25 cellular contexts compared by ENCODE assay signal in genomic region chr18:61236476-61237057, GRCh38.
"Had no signal": no experiment of that assay in that cellular context is flagged by ENCODE, and none has a peak within 500 bp of the region (broad histone marks: within the 10 kb centered on the region; RNA-seq: fewer than 3 reads in every experiment).

No MANE protein-coding gene starts in this region.

- H3K27ac ChIP-seq: colonic mucosa, VCaP had no signal

- H3K27me3 ChIP-seq: colonic mucosa had no signal

- DNase-seq: activated CD4-positive, alpha-beta memory T cell treated with anti-CD3 and anti-CD28 coated beads for 36 hours; activated CD4-positive, alpha-beta T cell treated with anti-CD3 and anti-CD28 coated beads, Interleukin-2, amount 10 ng/mL, durations not matched to agents 7 days and 5 days; activated CD4-positive, CD25-positive, alpha-beta regulatory T cell; activated CD8-positive, alpha-beta memory T cell treated with anti-CD3 and anti-CD28 coated beads for 24 hours; activated gamma-delta T cell; activated naive CD4-positive, alpha-beta T cell treated with anti-CD3 and anti-CD28 coated beads for 36 hours; activated T-cell treated with anti-CD3 and anti-CD28 coated beads, Interleukin-2, amount 50 U/mL, for 4 hours; amygdala; colonic mucosa; KG1; NCI-H1048; NCI-H2171; NCI-H2227 treated with DMSO at 0.1 percent for 48 hours; NCI-H446 treated with DMSO at 0.1 percent for 48 hours; NCI-H524 treated with DMSO at 0.1 percent for 48 hours; NCI-H774; NK-92 treated with Interleukin-12 subunit alpha and Interleukin-12 subunit beta, amount 100 ng/mL, for 24 hours; OCI-M1; RPMI8226; SK-N-SH; T-helper 1 cell had no signal

- ATAC-seq: activated T-cell treated with anti-CD3 and anti-CD28 coated beads, Interleukin-2, amount 50 U/mL, for 4 hours; Panc1; Right ventricle myocardium inferior had no signal

- H3K4me3 ChIP-seq: colonic mucosa had no signal

- H3K9ac ChIP-seq: SK-N-SH had no signal

- FAIRE-seq: astrocyte had no signal

- H3K4me2 ChIP-seq: SK-N-SH had no signal

- H3K4me1 ChIP-seq: colonic mucosa had no signal

- H3K9me3 ChIP-seq: colonic mucosa, SK-N-SH had no signal

- H3K36me3 ChIP-seq: colonic mucosa had no signal
